In genomic region chr13:98890186-98890585, GRCh38 we compare ENCODE assay signal across 11 cellular contexts.
A peak's percentile ranks its signal among the peaks of the same experiment; 100 is the strongest.
DNase-seq lines count a peak whose midpoint lies in the region; ATAC-seq, FAIRE-seq and TF ChIP-seq lines count a peak whose summit lies in the region.
"Had no signal": no experiment of that assay in that cellular context is flagged by ENCODE, and none has a peak within 500 bp of the region (broad histone marks: within the 10 kb centered on the region; RNA-seq: fewer than 3 reads in every experiment).

No MANE protein-coding gene starts in this region.

- no peaks in the 10 kb centered on the region for H3K9me3 ChIP-seq in aorta (ENCODE audit: control insufficient read depth, low read length)
- no peaks in the 10 kb centered on the region for H3K9me3 ChIP-seq in HepG2 (ENCODE audit: low read length)

- intact Hi-C loops in activated T-helper 1 cell treated with anti-CD3 and anti-CD28 coated beads, Interleukin-12 subunit alpha, Interleukin-12 subunit beta, Interleukin-2, Interleukin-4 antibody, amounts not matched to agents 30 ng/mL and 10 ng/mL and 1 ng/mL, durations not matched to agents 14 hours and 24 hours and 36 hours (cut with micrococcal nuclease), result loop anchor here (1.0 to 5.0 kb wide), 8 partner anchors 15 to 235 kb away; no protein-coding TSS in a partner anchor
- intact Hi-C loops in aorta (cut with DNase I) (no loop called here), HepG2 (cut with micrococcal nuclease; ENCODE audit: unreplicated experiment) (no loop called here)

- H3K27me3 ChIP-seq in aorta (ENCODE audit: control insufficient read depth in 1 of 2, insufficient read depth in 2 of 2, low read length in 1 of 2) (no peaks in the 10 kb centered on the region), HepG2 (ENCODE audit: control insufficient read depth in 1 of 2, insufficient read depth in 2 of 2, low read length in 2 of 2) (no peaks in the 10 kb centered on the region)

- no peak for TF ChIP-seq RAD21 in HepG2 (CRISPR knock-in tag; IDR thresholded peaks at IDR 0.05)

- no peak for TF ChIP-seq EP300 in HepG2 (IDR thresholded peaks at IDR 0.05; ENCODE audit: low read depth in 2 of 2, low read length in 2 of 2)
- no peak for TF ChIP-seq EP300 in HepG2 (CRISPR knock-in tag; IDR thresholded peaks at IDR 0.05; ENCODE audit: borderline replicate concordance)

- DNase-seq in activated CD4-positive, alpha-beta T cell treated with anti-CD3 and anti-CD28 coated beads for 4 hours, result peak; percentile 17 to 31
- DNase-seq in activated CD4-positive, alpha-beta T cell treated with anti-CD3 and anti-CD28 coated beads for 1 hour, result no peak
- no peak for DNase-seq in activated T-helper 1 cell treated with anti-CD3 and anti-CD28 coated beads, Interleukin-12 subunit alpha, Interleukin-12 subunit beta, Interleukin-2, Interleukin-4 antibody, amounts not matched to agents 30 ng/mL and 10 ng/mL and 1 ng/mL, durations not matched to agents 14 hours and 24 hours and 36 hours (ENCODE audit: low spot score)
- peak; percentile 83 for DNase-seq in islet precursor cell
- no peak for DNase-seq in aorta
- no peak for DNase-seq in HepG2 (ENCODE audit: low spot score)
- DNase-seq: activated naive CD8-positive, alpha-beta T cell treated with anti-CD3 and anti-CD28 coated beads, Interleukin-2, amount 10 ng/mL, durations not matched to agents 7 days and 5 days had no signal

- no peak for FAIRE-seq in HepG2 (lab: Jason Lieb, UNC)

- in situ Hi-C loops in HepG2 (cut with HindIII; ENCODE audit: extremely low pct_ligation_motif_present, low pct_unique_long_range_greater_than_20kb), result no loop called here

- ATAC-seq in GM21619 (IDR thresholded peaks at IDR 0.05; ENCODE audit: unreplicated experiment), result no peak
- ATAC-seq in aorta (ENCODE audit: low FRiP score), result no peak
- ATAC-seq in HepG2, result no peak

- no peak overlapping the region for H3K4me2 ChIP-seq in HepG2 (ENCODE audit: low read depth, low read length)

- POLR2A ChIA-PET in HepG2 (lab: Yijun Ruan, JAX), result no interaction called here

- 78 to 80% methylated on average over 8 of the region's 8 CpGs for WGBS in aorta, 2 donors
- WGBS in HepG2 (ENCODE audit: low lambda C conversion rate), result 59% methylated on average over 8 of the region's 8 CpGs

- H3K79me2 ChIP-seq in HepG2 (ENCODE audit: insufficient read depth, low read length), result no peaks in the 10 kb centered on the region

- BruUV-seq in HepG2 (replicated peaks; lab: Mats Ljungman, UMichigan), result no TSS peak

- H3K4me1 Mint-ChIP-seq in activated T-helper 1 cell treated with anti-CD3 and anti-CD28 coated beads, Interleukin-12 subunit alpha, Interleukin-12 subunit beta, Interleukin-2, Interleukin-4 antibody, amounts not matched to agents 30 ng/mL and 10 ng/mL and 1 ng/mL, durations not matched to agents 14 hours and 24 hours and 36 hours (ENCODE audit: low read depth), result peaks cover 39% of the 10 kb centered on the region
- peaks cover 24% of the 10 kb centered on the region for H3K4me1 Mint-ChIP-seq in stimulated activated naive CD8-positive, alpha-beta T cell treated with anti-CD3 and anti-CD28 coated beads, Interleukin-15, Interleukin-2, amounts not matched to agents 100 ng/mL and 50 ng/mL, for 24 hours (ENCODE audit: low read depth)

- H3K27ac Mint-ChIP-seq in activated T-helper 1 cell treated with anti-CD3 and anti-CD28 coated beads, Interleukin-12 subunit alpha, Interleukin-12 subunit beta, Interleukin-2, Interleukin-4 antibody, amounts not matched to agents 30 ng/mL and 10 ng/mL and 1 ng/mL, durations not matched to agents 14 hours and 24 hours and 36 hours, result peak overlapping the region; percentile 53
- peak overlapping the region; percentile 13 for H3K27ac Mint-ChIP-seq in stimulated activated naive CD8-positive, alpha-beta T cell treated with anti-CD3 and anti-CD28 coated beads, Interleukin-15, Interleukin-2, amounts not matched to agents 100 ng/mL and 50 ng/mL, for 24 hours
- H3K27ac Mint-ChIP-seq: activated naive CD8-positive, alpha-beta T cell treated with anti-CD3 and anti-CD28 coated beads, Interleukin-2, amount 10 ng/mL, durations not matched to agents 7 days and 5 days; B cell had no signal

- H3K9ac ChIP-seq in HepG2 (ENCODE audit: insufficient read depth, low read depth, low read length), result no peak overlapping the region

- H3K27ac ChIP-seq in aorta (ENCODE audit: low read depth in 1 of 2, low read length in 2 of 2), result no peak overlapping the region
- no peak overlapping the region for H3K27ac ChIP-seq in HepG2 (ENCODE audit: extremely low read length, insufficient read depth, low read length)
- H3K27ac ChIP-seq: HL-60 had no signal

- CTCF ChIA-PET in HepG2 (lab: Yijun Ruan, JAX; ENCODE audit: low intra/inter-chr PET ratio, low total read pairs), result no interaction called here

- no peak overlapping the region for H2AFZ ChIP-seq in HepG2 (ENCODE audit: low read length)

- H3K9me3 Mint-ChIP-seq in activated T-helper 1 cell treated with anti-CD3 and anti-CD28 coated beads, Interleukin-12 subunit alpha, Interleukin-12 subunit beta, Interleukin-2, Interleukin-4 antibody, amounts not matched to agents 30 ng/mL and 10 ng/mL and 1 ng/mL, durations not matched to agents 14 hours and 24 hours and 36 hours, result no peaks in the 10 kb centered on the region
- H3K9me3 Mint-ChIP-seq in stimulated activated naive CD8-positive, alpha-beta T cell treated with anti-CD3 and anti-CD28 coated beads, Interleukin-15, Interleukin-2, amounts not matched to agents 100 ng/mL and 50 ng/mL, for 24 hours, result no peaks in the 10 kb centered on the region
- H3K9me3 Mint-ChIP-seq: activated naive CD8-positive, alpha-beta T cell treated with anti-CD3 and anti-CD28 coated beads, Interleukin-2, amount 10 ng/mL, durations not matched to agents 7 days and 5 days had no signal

- no peak for TF ChIP-seq CTCF in HepG2 (CRISPR knock-in tag; IDR thresholded peaks at IDR 0.05)

- no peaks in the 10 kb centered on the region for H3K27me3 Mint-ChIP-seq in activated T-helper 1 cell treated with anti-CD3 and anti-CD28 coated beads, Interleukin-12 subunit alpha, Interleukin-12 subunit beta, Interleukin-2, Interleukin-4 antibody, amounts not matched to agents 30 ng/mL and 10 ng/mL and 1 ng/mL, durations not matched to agents 14 hours and 24 hours and 36 hours (ENCODE audit: insufficient read depth)
- no peaks in the 10 kb centered on the region for H3K27me3 Mint-ChIP-seq in stimulated activated naive CD8-positive, alpha-beta T cell treated with anti-CD3 and anti-CD28 coated beads, Interleukin-15, Interleukin-2, amounts not matched to agents 100 ng/mL and 50 ng/mL, for 24 hours
- H3K27me3 Mint-ChIP-seq: activated naive CD8-positive, alpha-beta T cell treated with anti-CD3 and anti-CD28 coated beads, Interleukin-2, amount 10 ng/mL, durations not matched to agents 7 days and 5 days; B cell had no signal

- no peaks in the 10 kb centered on the region for H3K4me1 ChIP-seq in aorta (ENCODE audit: control insufficient read depth in 1 of 2, insufficient read depth in 2 of 2, low read length in 2 of 2)
- H3K4me1 ChIP-seq in HepG2 (ENCODE audit: insufficient read depth, low read length), result no peaks in the 10 kb centered on the region

- H4K20me1 ChIP-seq in HepG2 (ENCODE audit: insufficient read depth, low read length), result no peaks in the 10 kb centered on the region

- H3K4me3 Mint-ChIP-seq in activated T-helper 1 cell treated with anti-CD3 and anti-CD28 coated beads, Interleukin-12 subunit alpha, Interleukin-12 subunit beta, Interleukin-2, Interleukin-4 antibody, amounts not matched to agents 30 ng/mL and 10 ng/mL and 1 ng/mL, durations not matched to agents 14 hours and 24 hours and 36 hours, result no peak overlapping the region
- peak overlapping the region; percentile 42 for H3K4me3 Mint-ChIP-seq in stimulated activated naive CD8-positive, alpha-beta T cell treated with anti-CD3 and anti-CD28 coated beads, Interleukin-15, Interleukin-2, amounts not matched to agents 100 ng/mL and 50 ng/mL, for 24 hours
- H3K4me3 Mint-ChIP-seq: activated naive CD8-positive, alpha-beta T cell treated with anti-CD3 and anti-CD28 coated beads, Interleukin-2, amount 10 ng/mL, durations not matched to agents 7 days and 5 days; B cell had no signal

- H3K36me3 ChIP-seq in aorta (ENCODE audit: control insufficient read depth in 1 of 2, insufficient read depth in 2 of 2, low read length in 1 of 2) (peaks cover 0 to 7% of the 10 kb centered on the region in 2 donors), HepG2 (replicated peaks in 1 of 2; ENCODE audit: control insufficient read depth in 1 of 2, insufficient read depth in 2 of 2, low read length in 2 of 2) (no peaks in the 10 kb centered on the region)

- H3K4me3 ChIP-seq in aorta (ENCODE audit: low read length in 2 of 2), result no peak overlapping the region
- no peak overlapping the region for H3K4me3 ChIP-seq in HepG2 (replicated peaks in 1 of 3; ENCODE audit: insufficient read depth in 1 of 3, low read depth in 2 of 3, low read length in 3 of 3)

- peaks cover 38% of the 10 kb centered on the region for H3K36me3 Mint-ChIP-seq in activated T-helper 1 cell treated with anti-CD3 and anti-CD28 coated beads, Interleukin-12 subunit alpha, Interleukin-12 subunit beta, Interleukin-2, Interleukin-4 antibody, amounts not matched to agents 30 ng/mL and 10 ng/mL and 1 ng/mL, durations not matched to agents 14 hours and 24 hours and 36 hours (ENCODE audit: low read depth)
- peaks cover 48% of the 10 kb centered on the region for H3K36me3 Mint-ChIP-seq in stimulated activated naive CD8-positive, alpha-beta T cell treated with anti-CD3 and anti-CD28 coated beads, Interleukin-15, Interleukin-2, amounts not matched to agents 100 ng/mL and 50 ng/mL, for 24 hours (ENCODE audit: low read depth)

- no peak for TF ChIP-seq POLR2A in HepG2 (IDR thresholded peaks at IDR 0.05; ENCODE audit: insufficient read depth in 1 of 2, low read depth in 2 of 2, low read length in 2 of 2)

TF ChIP-seq in HepG2, 621 proteins besides CTCF, POLR2A, EP300 and RAD21:
- no peak for TF ChIP-seq ZNF550 (CRISPR knock-in tag; IDR thresholded peaks at IDR 0.05; ENCODE audit: borderline replicate concordance)
- TF ChIP-seq TBL1XR1 (IDR thresholded peaks at IDR 0.05; ENCODE audit: borderline replicate concordance, low read length, partially characterized antibody), result no peak
- no peak for TF ChIP-seq ZNF614 (CRISPR knock-in tag; IDR thresholded peaks at IDR 0.05; ENCODE audit: borderline replicate concordance)
- no peak for TF ChIP-seq GATA4 (IDR thresholded peaks at IDR 0.05; ENCODE audit: borderline replicate concordance, low read depth)
- no peak for TF ChIP-seq IRF2 (CRISPR knock-in tag; IDR thresholded peaks at IDR 0.05)
- TF ChIP-seq GLI4 (CRISPR knock-in tag; IDR thresholded peaks at IDR 0.05; ENCODE audit: borderline replicate concordance), result no peak
- TF ChIP-seq ZKSCAN8 (CRISPR knock-in tag; IDR thresholded peaks at IDR 0.05; ENCODE audit: borderline replicate concordance), result no peak
- no peak for TF ChIP-seq KLF16 (CRISPR knock-in tag; IDR thresholded peaks at IDR 0.05)
- no peak for TF ChIP-seq THAP8 (CRISPR knock-in tag; IDR thresholded peaks at IDR 0.05; ENCODE audit: borderline replicate concordance)

Comparison
In these comparisons a context has a peak if more than half of its experiments do, and no peak if none do; other contexts are left out.
1. DNase-seq: peak in activated CD4-positive, alpha-beta T cell treated with anti-CD3 and anti-CD28 coated beads for 4 hours (2 of 2) and islet precursor cell (single experiment); none in activated CD4-positive, alpha-beta T cell treated with anti-CD3 and anti-CD28 coated beads for 1 hour (single experiment), activated T-helper 1 cell treated with anti-CD3 and anti-CD28 coated beads, Interleukin-12 subunit alpha, Interleukin-12 subunit beta, Interleukin-2, Interleukin-4 antibody, amounts not matched to agents 30 ng/mL and 10 ng/mL and 1 ng/mL, durations not matched to agents 14 hours and 24 hours and 36 hours (single experiment), aorta (0 of 2) and HepG2 (single experiment).